ENCODE assay signal across 8 cellular contexts in genomic region chr6:104166055-104166668, GRCh38.
"Had no signal": no experiment of that assay in that cellular context is flagged by ENCODE, and none has a peak within 500 bp of the region (broad histone marks: within the 10 kb centered on the region; RNA-seq: fewer than 3 reads in every experiment).

No MANE protein-coding gene starts in this region.

- ATAC-seq: GM12878 had no signal

- H3K4me3 ChIP-seq: GM12878 had no signal

- FAIRE-seq: G401.6, GM12878, GM12891, GM12892, GM18507, GM19239 had no signal

- DNase-seq: GDM1, GF-D8 had no signal
